In the genomic region with DNA sequence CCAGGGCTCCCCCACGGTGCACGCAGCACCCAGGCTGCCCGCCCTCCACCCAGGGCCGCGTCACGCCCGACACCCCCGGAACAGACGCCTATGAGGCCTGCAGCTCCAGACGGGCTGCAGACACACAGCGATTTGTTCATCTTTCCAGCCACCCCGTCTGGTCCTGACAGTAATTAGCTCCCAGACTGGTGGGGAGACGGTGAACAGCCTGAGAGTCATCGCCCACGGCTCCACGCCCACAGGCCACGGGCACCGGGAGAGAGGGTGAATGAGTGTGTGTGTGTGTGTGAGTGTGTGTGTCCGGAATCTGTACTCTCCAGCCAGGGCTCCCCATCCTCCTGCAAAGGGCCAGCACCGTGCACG, we compare ENCODE assay signal across 8 cellular contexts. TPM values are rescaled to one million over a fixed set of nuclear protein-coding genes. Genes with fewer than 3 reads are reported as not detected.
DNase-seq lines count a peak whose midpoint lies in the region; TF ChIP-seq lines count a peak whose summit lies in the region.

No MANE protein-coding gene starts in this region.

- peaks cover 21 to 34% of the 10 kb centered on the region in 2 donors for H3K4me1 ChIP-seq in esophagus (ENCODE audit: control insufficient read depth in 2 of 2, insufficient read depth in 2 of 2, low read length in 1 of 2)

- H3K4me3 ChIP-seq in esophagus (ENCODE audit: low read depth in 1 of 2, low read length in 2 of 2) = no peak overlapping the region

- peaks cover 5% of the 10 kb centered on the region for H3K4me1 Mint-ChIP-seq in progenitor cell of endocrine pancreas (ENCODE audit: low read depth)

- H3K27ac Mint-ChIP-seq in progenitor cell of endocrine pancreas = no peak overlapping the region

- H3K9me3 ChIP-seq in esophagus (ENCODE audit: control insufficient read depth in 2 of 2, insufficient read depth in 1 of 2, low read depth in 1 of 2, low read length in 1 of 2) = no peaks in the 10 kb centered on the region

- POLR2A ChIA-PET in RWPE1 (lab: Yijun Ruan, JAX; ENCODE audit: low non-redundant PET) = no interaction called here

- peak; percentile 70 for DNase-seq in EL
- DNase-seq in RWPE1 (ENCODE audit: low spot score) = no peak
- DNase-seq in progenitor cell of endocrine pancreas (ENCODE audit: low spot score, unreplicated experiment) = no peak
- DNase-seq in RPMI8226 = no peak
- no peak for DNase-seq in activated gamma-delta T cell (lab: John Stamatoyannopoulos, UW)
- DNase-seq in stimulated activated CD4-positive, alpha-beta T cell treated with anti-CD3 and anti-CD28 coated beads, Interleukin-2, amount 100 ng/mL, for 24 hours = no peak
- no peak for DNase-seq in NCI-H446 (lab: John Stamatoyannopoulos, UW)

- H3K27ac ChIP-seq in RWPE1 = peak overlapping the region; percentile 97
- peak overlapping the region; percentile 53 to 80 for H3K27ac ChIP-seq in esophagus (ENCODE audit: low read depth in 2 of 2, low read length in 1 of 2)

- CTCF ChIA-PET in RWPE1 (lab: Yijun Ruan, JAX) = no interaction called here

- H3K27me3 Mint-ChIP-seq in progenitor cell of endocrine pancreas = peaks cover 31% of the 10 kb centered on the region

- TF ChIP-seq CTCF in RWPE1 (conservative IDR thresholded peaks at IDR 0.05; ENCODE audit: low read depth) (no peak), progenitor cell of endocrine pancreas (IDR thresholded peaks at IDR 0.05; ENCODE audit: unreplicated experiment) (no peak)

- H3K4me3 Mint-ChIP-seq in progenitor cell of endocrine pancreas (ENCODE audit: low read depth) = peak overlapping the region; percentile 67

- H3K9me3 Mint-ChIP-seq in progenitor cell of endocrine pancreas (ENCODE audit: low read depth) = no peaks in the 10 kb centered on the region

- H3K27me3 ChIP-seq in esophagus (ENCODE audit: control insufficient read depth in 1 of 2, insufficient read depth in 2 of 2, low read length in 2 of 2) = no peaks in the 10 kb centered on the region

- 35 to 44% methylated on average over 21 of the region's 21 CpGs for whole genome bisulfite sequencing in esophagus, 2 donors

- H3K36me3 ChIP-seq in esophagus (ENCODE audit: control insufficient read depth in 2 of 2, insufficient read depth in 2 of 2, low read length in 1 of 2) = no peaks in the 10 kb centered on the region

- no peaks in the 10 kb centered on the region for H3K36me3 Mint-ChIP-seq in progenitor cell of endocrine pancreas (ENCODE audit: insufficient read depth)

RNA-seq across cellular contexts. Expression of gene GADD45B, which starts 18.1 kb away (rescaled TPM):
- polyA plus RNA-seq in esophagus = 10 to 100 TPM; 37.6 to 62.6 TPM
- total RNA-seq in progenitor cell of endocrine pancreas = 4.9 and 5.1 TPM in 2 replicates

RNA-seq across cellular contexts. Expression of gene LMNB2, which starts 37.3 kb away (rescaled TPM):
- 10 to 100 TPM; 23.2 to 32.3 TPM for polyA plus RNA-seq in esophagus
- total RNA-seq in progenitor cell of endocrine pancreas = 90.0 and 93.6 TPM in 2 replicates
